24 cellular contexts compared by ENCODE assay signal in genomic region chr3:42632146-42632545, GRCh38. TPM values are rescaled to one million over a fixed set of nuclear protein-coding genes. Genes with fewer than 3 reads are reported as not detected.
DNase-seq lines count a peak whose midpoint lies in the region; ATAC-seq, FAIRE-seq and TF ChIP-seq lines count a peak whose summit lies in the region.
"Had no signal": no experiment of that assay in that cellular context is flagged by ENCODE, and none has a peak within 500 bp of the region (broad histone marks: within the 10 kb centered on the region; RNA-seq: fewer than 3 reads in every experiment).

No MANE protein-coding gene starts in this region.

- DNase-seq in A549 (ENCODE audit: low read depth in 1 of 2, low spot score in 1 of 2), result no peak
- no peak for DNase-seq in HFFc6
- peak; percentile 84 for DNase-seq in amniotic epithelial cell (ENCODE audit: low read depth)
- peak; percentile 31 for DNase-seq in fibroblast of villous mesenchyme (ENCODE audit: low read depth)
- no peak for DNase-seq in NCI-H69 (lab: John Stamatoyannopoulos, UW)
- no peak for DNase-seq in urothelium cell line (ENCODE audit: low spot score)
- no peak for DNase-seq in activated CD4-positive, alpha-beta T cell treated with anti-CD3 and anti-CD28 coated beads, Interleukin-2, amount 50 U/mL, for 4 hours
- no peak for DNase-seq in RPMI8226
- DNase-seq: activated CD4-positive, alpha-beta T cell treated with anti-CD3 and anti-CD28 coated beads, Interleukin-2, amount 10 ng/mL, durations not matched to agents 7 days and 5 days; activated CD8-positive, alpha-beta memory T cell treated with anti-CD3 and anti-CD28 coated beads, Interleukin-2, amount 50 U/mL, for 4 hours; activated gamma-delta T cell; DMS 273 treated with DMSO at 0.1 percent for 48 hours; KG1; left lung; NCI-H1105; NCI-H524 treated with DMSO at 0.1 percent for 48 hours had no signal

- H3K36me3 Mint-ChIP-seq in HFFc6 (ENCODE audit: low read depth), result peaks cover 39% of the 10 kb centered on the region

- TF ChIP-seq POLR2A in A549 (IDR thresholded peaks at IDR 0.05; ENCODE audit: low read length), result no peak

- H3K4me1 Mint-ChIP-seq in HFFc6 (ENCODE audit: low read depth), result peaks cover 35% of the 10 kb centered on the region

- no peak for TF ChIP-seq CTCF in A549 (IDR thresholded peaks at IDR 0.05)
- TF ChIP-seq CTCF in HFFc6 (IDR thresholded peaks at IDR 0.05), result no peak
- no peak for TF ChIP-seq CTCF in fibroblast of villous mesenchyme (IDR thresholded peaks at IDR 0.05; ENCODE audit: insufficient read depth, low read depth, low read length)

- peak overlapping the region; percentile 8; the same call in 1 of the 2 replicates for H3K27ac Mint-ChIP-seq in HFFc6
- H3K27ac Mint-ChIP-seq: activated CD4-positive, alpha-beta T cell treated with anti-CD3 and anti-CD28 coated beads, Interleukin-2, amount 10 ng/mL, durations not matched to agents 7 days and 5 days had no signal

- H3K27ac ChIP-seq in A549, result no peak overlapping the region
- H3K27ac ChIP-seq: gastroesophageal sphincter, HL-60, left lung had no signal

- H3K4me3 Mint-ChIP-seq in HFFc6, result no peak overlapping the region
- H3K4me3 Mint-ChIP-seq: activated CD4-positive, alpha-beta T cell treated with anti-CD3 and anti-CD28 coated beads, Interleukin-2, amount 10 ng/mL, durations not matched to agents 7 days and 5 days had no signal

- no peak for ATAC-seq in A549
- ATAC-seq: gastroesophageal sphincter, left lung, Right ventricle myocardium inferior had no signal

- H3K4me2 ChIP-seq in A549, result peak overlapping the region; percentile 46

- H3K4me3 ChIP-seq in A549 (no peak overlapping the region), fibroblast of villous mesenchyme (ENCODE audit: low read depth, low read length) (no peak overlapping the region)
- H3K4me3 ChIP-seq: gastroesophageal sphincter, left lung had no signal

- CTCF ChIA-PET in A549 (lab: Yijun Ruan, JAX), result no interaction called here

- H3K9me3 Mint-ChIP-seq in HFFc6, result no peaks in the 10 kb centered on the region
- H3K9me3 Mint-ChIP-seq: activated CD4-positive, alpha-beta T cell treated with anti-CD3 and anti-CD28 coated beads, Interleukin-2, amount 10 ng/mL, durations not matched to agents 7 days and 5 days; H9 had no signal

- H3K9me3 ChIP-seq in A549, result no peaks in the 10 kb centered on the region
- H3K9me3 ChIP-seq: gastroesophageal sphincter, left lung had no signal

- peaks cover 13% of the 10 kb centered on the region for H3K4me1 ChIP-seq in A549
- H3K4me1 ChIP-seq: gastroesophageal sphincter, left lung had no signal

- no peak for TF ChIP-seq EP300 in A549 (IDR thresholded peaks at IDR 0.05)

- FAIRE-seq in A549 (lab: Jason Lieb, UNC) (no peak), urothelium cell line (lab: Jason Lieb, UNC) (no peak)
- FAIRE-seq: endometrium, GM12891 had no signal

- POLR2A ChIA-PET in A549 (lab: Yijun Ruan, JAX), result no interaction called here

- H3K27me3 Mint-ChIP-seq in HFFc6 (ENCODE audit: insufficient read depth), result no peaks in the 10 kb centered on the region
- H3K27me3 Mint-ChIP-seq: activated CD4-positive, alpha-beta T cell treated with anti-CD3 and anti-CD28 coated beads, Interleukin-2, amount 10 ng/mL, durations not matched to agents 7 days and 5 days had no signal

- WGBS in A549 (ENCODE audit: missing lambda C conversion rate), result 4% methylated on average over 1 of the region's 1 CpG

- no peak for TF ChIP-seq RAD21 in A549 (conservative IDR thresholded peaks at IDR 0.05 in 1 of 2, IDR thresholded peaks at IDR 0.05 in 1 of 2)

TF ChIP-seq in A549, 52 proteins besides CTCF, POLR2A, EP300 and RAD21 (continues in another document):
- TF ChIP-seq RNF2 (IDR thresholded peaks at IDR 0.05; ENCODE audit: borderline replicate concordance, low read depth), result no peak
- TF ChIP-seq REST (IDR thresholded peaks at IDR 0.05), result no peak
- TF ChIP-seq TP53 (CRISPR knock-in tag; IDR thresholded peaks at IDR 0.05), result no peak
- no peak for TF ChIP-seq ELK1 (IDR thresholded peaks at IDR 0.05; ENCODE audit: low read depth, low read length)
- TF ChIP-seq PHF8 (IDR thresholded peaks at IDR 0.05; ENCODE audit: borderline replicate concordance, low read depth), result no peak
- no peak for TF ChIP-seq RARB (CRISPR knock-in tag; IDR thresholded peaks at IDR 0.05)
- no peak for TF ChIP-seq HDAC2 (IDR thresholded peaks at IDR 0.05)
- TF ChIP-seq CHD4 (IDR thresholded peaks at IDR 0.05; ENCODE audit: borderline replicate concordance), result no peak

RNA-seq across cellular contexts. Expression of gene ZBTB47, which starts 21.4 kb away (rescaled TPM):
- 2.5 and 3.0 TPM in 2 replicates for polyA plus RNA-seq in A549 (2011; rRNA removed)
- 3.8 and 5.1 TPM in 2 replicates for polyA plus RNA-seq in A549 (2012; cell fraction: cytosol; rRNA removed)
- 9.6 and 12.8 TPM in 2 replicates for polyA plus RNA-seq in A549 (2012; cell fraction: nucleus; rRNA removed)
- polyA plus RNA-seq in A549 (2017; fragmentation: RNase III; extraction: RNeasy Plus Mini Kit Qiagen cat#74134 plus additional on column Dnase treatment), result 5.2 to 7.1 TPM (median 6.8 TPM) in 3 replicates
- 6.3 and 8.0 TPM in 2 replicates for polyA minus RNA-seq in A549 (2011; rRNA and poly(A)+ RNA removed)
- total RNA-seq in HFFc6 (2021; fragmentation: NEBNext Ultra II Directional; extraction: Animal tissue kit (Norgen Biotek cat#: 25700)), result 10 to 100 TPM; 26.3 to 35.7 (median 29.3) TPM
- total RNA-seq in fibroblast of villous mesenchyme, result 25.4 and 25.9 TPM in 2 replicates

RNA-seq across cellular contexts. Expression of gene NKTR, which starts 31.7 kb away (rescaled TPM):
- polyA plus RNA-seq in A549 (2011; rRNA removed) (37.0 and 49.3 TPM in 2 replicates), A549 (2017; fragmentation: RNase III; extraction: RNeasy Plus Mini Kit Qiagen cat#74134 plus additional on column Dnase treatment) (16.2 to 17.8 TPM (median 17.7 TPM) in 3 replicates)
- 4.6 and 5.2 TPM in 2 replicates for polyA plus RNA-seq in A549 (2012; cell fraction: cytosol; rRNA removed)
- polyA plus RNA-seq in A549 (2012; cell fraction: nucleus; rRNA removed), result 14.5 and 21.9 TPM in 2 replicates
- 13.6 and 14.7 TPM in 2 replicates for polyA minus RNA-seq in A549 (2011; rRNA and poly(A)+ RNA removed)
- total RNA-seq in HFFc6 (2021; fragmentation: NEBNext Ultra II Directional; extraction: Animal tissue kit (Norgen Biotek cat#: 25700)), result 10 to 100 TPM; 27.8 to 32.7 (median 30.9) TPM
- 69.6 and 82.9 TPM in 2 replicates for total RNA-seq in fibroblast of villous mesenchyme

RNA-seq across cellular contexts. Expression of gene SS18L2, which starts 41.5 kb away (rescaled TPM):
- 30.9 and 33.8 TPM in 2 replicates for polyA plus RNA-seq in A549 (2011; rRNA removed)
- polyA plus RNA-seq in A549 (2012; cell fraction: cytosol; rRNA removed), result 16.8 and 17.0 TPM in 2 replicates
- polyA plus RNA-seq in A549 (2012; cell fraction: nucleus; rRNA removed), result 5.3 and 7.1 TPM in 2 replicates
- polyA plus RNA-seq in A549 (2017; fragmentation: RNase III; extraction: RNeasy Plus Mini Kit Qiagen cat#74134 plus additional on column Dnase treatment), result 21.8 to 27.6 TPM (median 24.0 TPM) in 3 replicates
- 7.1 and 8.5 TPM in 2 replicates for polyA minus RNA-seq in A549 (2011; rRNA and poly(A)+ RNA removed)
- 10 to 100 TPM; 18.9 to 23.2 (median 20.9) TPM for total RNA-seq in HFFc6 (2021; fragmentation: NEBNext Ultra II Directional; extraction: Animal tissue kit (Norgen Biotek cat#: 25700))
- total RNA-seq in fibroblast of villous mesenchyme, result 10.3 and 24.6 TPM in 2 replicates

RNA-seq across cellular contexts. Expression of gene SEC22C, which starts 50.4 kb away (rescaled TPM):
- polyA plus RNA-seq in A549 (2011; rRNA removed) (36.2 and 41.5 TPM in 2 replicates), A549 (2017; fragmentation: RNase III; extraction: RNeasy Plus Mini Kit Qiagen cat#74134 plus additional on column Dnase treatment) (29.8 to 32.9 TPM (median 31.0 TPM) in 3 replicates)
- 15.2 and 22.0 TPM in 2 replicates for polyA plus RNA-seq in A549 (2012; cell fraction: cytosol; rRNA removed)
- polyA plus RNA-seq in A549 (2012; cell fraction: nucleus; rRNA removed), result 11.4 and 22.1 TPM in 2 replicates
- 20.1 and 21.2 TPM in 2 replicates for polyA minus RNA-seq in A549 (2011; rRNA and poly(A)+ RNA removed)
- 10 to 100 TPM; 40.7 to 51.2 (median 48.6) TPM for total RNA-seq in HFFc6 (2021; fragmentation: NEBNext Ultra II Directional; extraction: Animal tissue kit (Norgen Biotek cat#: 25700))
- total RNA-seq in fibroblast of villous mesenchyme, result 69.3 and 78.6 TPM in 2 replicates

RNA-seq across cellular contexts. Expression of gene KLHL40, which starts 53.2 kb away (rescaled TPM):
- polyA plus RNA-seq in A549 (2011; rRNA removed) (not detected in 2 replicates), A549 (2017; fragmentation: RNase III; extraction: RNeasy Plus Mini Kit Qiagen cat#74134 plus additional on column Dnase treatment) (not detected in 3 replicates)
- not detected in 2 replicates for polyA plus RNA-seq in A549 (2012; cell fraction: cytosol; rRNA removed)
- polyA plus RNA-seq in A549 (2012; cell fraction: nucleus; rRNA removed), result not detected in 2 replicates
- polyA minus RNA-seq in A549 (2011; rRNA and poly(A)+ RNA removed), result not detected in 2 replicates
- total RNA-seq in HFFc6 (2021; fragmentation: NEBNext Ultra II Directional; extraction: Animal tissue kit (Norgen Biotek cat#: 25700)), result not detected
- not detected in 2 replicates for total RNA-seq in fibroblast of villous mesenchyme
- total RNA-seq: activated CD4-positive, alpha-beta T cell treated with anti-CD3 and anti-CD28 coated beads, Interleukin-2, amount 10 ng/mL, durations not matched to agents 7 days and 5 days; gastroesophageal sphincter; H9; left lung; mucosa of gallbladder; Right ventricle myocardium inferior; temporal lobe had no signal

Comparison
In these comparisons a context has a peak if more than half of its experiments do, and no peak if none do; other contexts are left out.
1. DNase-seq: peak in amniotic epithelial cell (single experiment) and fibroblast of villous mesenchyme (single experiment); none in A549 (0 of 2), HFFc6 (single experiment), NCI-H69 (single experiment), urothelium cell line (single experiment), activated CD4-positive, alpha-beta T cell treated with anti-CD3 and anti-CD28 coated beads, Interleukin-2, amount 50 U/mL, for 4 hours (0 of 2) and RPMI8226 (single experiment).